Comparison of ENCODE assay signal across 1 cellular context in the genomic region with DNA sequence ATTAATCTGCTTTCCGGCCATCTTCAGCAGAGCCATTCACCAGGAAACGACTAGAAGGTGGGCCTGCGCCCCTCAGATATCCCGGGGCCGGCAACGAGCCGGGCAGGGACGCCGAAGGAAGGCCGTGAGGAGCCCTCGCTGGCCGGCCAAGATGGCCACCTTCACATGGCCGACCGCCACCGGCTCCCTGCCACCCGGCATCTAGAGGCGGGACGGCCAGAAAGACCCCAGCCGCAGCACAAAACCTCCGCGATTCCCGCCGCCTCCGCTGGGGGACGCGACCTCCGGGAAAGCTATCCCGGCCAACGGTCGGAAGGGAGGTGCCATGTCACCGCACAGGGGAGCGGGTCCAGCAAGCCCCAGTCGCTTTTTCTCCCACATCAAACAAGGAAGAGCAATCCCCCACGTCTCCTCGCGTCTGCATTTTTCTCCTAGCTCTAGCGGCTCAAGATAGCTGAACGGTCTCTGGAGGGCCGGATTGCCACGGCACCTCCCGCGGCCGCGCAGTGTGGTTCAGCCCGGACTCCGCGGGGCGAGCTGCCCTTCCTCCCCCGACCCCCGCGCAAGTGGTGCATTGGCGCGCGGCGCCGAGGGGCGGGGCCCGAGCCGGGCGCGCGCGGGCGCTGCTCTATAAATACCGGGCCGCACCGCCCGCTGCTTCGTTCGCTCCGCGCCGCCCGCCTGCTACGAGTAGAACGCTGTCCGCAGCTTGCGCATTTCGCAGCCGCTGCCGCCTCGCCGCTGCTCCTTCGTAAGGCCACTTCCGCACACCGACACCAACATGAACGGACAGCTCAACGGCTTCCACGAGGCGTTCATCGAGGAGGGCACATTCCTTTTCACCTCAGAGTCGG.
A peak's percentile ranks its signal among the peaks of the same experiment; 100 is the strongest.
TF ChIP-seq lines count a peak whose summit lies in the region.

A gene (plus strand): TSS at position 662 of the 854 bp plus-strand sequence. CDS start 120 bp downstream, at position 782.

TF ChIP-seq in HepG2, 621 proteins besides CTCF, POLR2A, EP300 and RAD21 (continued from another document and continues in another):
- TF ChIP-seq, protein P1, sequence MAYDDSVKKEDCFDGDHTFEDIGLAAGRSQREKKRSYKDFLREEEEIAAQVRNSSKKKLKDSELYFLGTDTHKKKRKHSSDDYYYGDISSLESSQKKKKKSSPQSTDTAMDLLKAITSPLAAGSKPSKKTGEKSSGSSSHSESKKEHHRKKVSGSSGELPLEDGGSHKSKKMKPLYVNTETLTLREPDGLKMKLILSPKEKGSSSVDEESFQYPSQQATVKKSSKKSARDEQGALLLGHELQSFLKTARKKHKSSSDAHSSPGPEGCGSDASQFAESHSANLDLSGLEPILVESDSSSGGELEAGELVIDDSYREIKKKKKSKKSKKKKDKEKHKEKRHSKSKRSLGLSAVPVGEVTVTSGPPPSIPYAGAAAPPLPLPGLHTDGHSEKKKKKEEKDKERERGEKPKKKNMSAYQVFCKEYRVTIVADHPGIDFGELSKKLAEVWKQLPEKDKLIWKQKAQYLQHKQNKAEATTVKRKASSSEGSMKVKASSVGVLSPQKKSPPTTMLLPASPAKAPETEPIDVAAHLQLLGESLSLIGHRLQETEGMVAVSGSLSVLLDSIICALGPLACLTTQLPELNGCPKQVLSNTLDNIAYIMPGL (CRISPR knock-in tag; IDR thresholded peaks at IDR 0.05; ENCODE audit: borderline replicate concordance in 1 of 2, low read depth in 1 of 2): peak; percentile 98 to 99
- TF ChIP-seq, protein P2, sequence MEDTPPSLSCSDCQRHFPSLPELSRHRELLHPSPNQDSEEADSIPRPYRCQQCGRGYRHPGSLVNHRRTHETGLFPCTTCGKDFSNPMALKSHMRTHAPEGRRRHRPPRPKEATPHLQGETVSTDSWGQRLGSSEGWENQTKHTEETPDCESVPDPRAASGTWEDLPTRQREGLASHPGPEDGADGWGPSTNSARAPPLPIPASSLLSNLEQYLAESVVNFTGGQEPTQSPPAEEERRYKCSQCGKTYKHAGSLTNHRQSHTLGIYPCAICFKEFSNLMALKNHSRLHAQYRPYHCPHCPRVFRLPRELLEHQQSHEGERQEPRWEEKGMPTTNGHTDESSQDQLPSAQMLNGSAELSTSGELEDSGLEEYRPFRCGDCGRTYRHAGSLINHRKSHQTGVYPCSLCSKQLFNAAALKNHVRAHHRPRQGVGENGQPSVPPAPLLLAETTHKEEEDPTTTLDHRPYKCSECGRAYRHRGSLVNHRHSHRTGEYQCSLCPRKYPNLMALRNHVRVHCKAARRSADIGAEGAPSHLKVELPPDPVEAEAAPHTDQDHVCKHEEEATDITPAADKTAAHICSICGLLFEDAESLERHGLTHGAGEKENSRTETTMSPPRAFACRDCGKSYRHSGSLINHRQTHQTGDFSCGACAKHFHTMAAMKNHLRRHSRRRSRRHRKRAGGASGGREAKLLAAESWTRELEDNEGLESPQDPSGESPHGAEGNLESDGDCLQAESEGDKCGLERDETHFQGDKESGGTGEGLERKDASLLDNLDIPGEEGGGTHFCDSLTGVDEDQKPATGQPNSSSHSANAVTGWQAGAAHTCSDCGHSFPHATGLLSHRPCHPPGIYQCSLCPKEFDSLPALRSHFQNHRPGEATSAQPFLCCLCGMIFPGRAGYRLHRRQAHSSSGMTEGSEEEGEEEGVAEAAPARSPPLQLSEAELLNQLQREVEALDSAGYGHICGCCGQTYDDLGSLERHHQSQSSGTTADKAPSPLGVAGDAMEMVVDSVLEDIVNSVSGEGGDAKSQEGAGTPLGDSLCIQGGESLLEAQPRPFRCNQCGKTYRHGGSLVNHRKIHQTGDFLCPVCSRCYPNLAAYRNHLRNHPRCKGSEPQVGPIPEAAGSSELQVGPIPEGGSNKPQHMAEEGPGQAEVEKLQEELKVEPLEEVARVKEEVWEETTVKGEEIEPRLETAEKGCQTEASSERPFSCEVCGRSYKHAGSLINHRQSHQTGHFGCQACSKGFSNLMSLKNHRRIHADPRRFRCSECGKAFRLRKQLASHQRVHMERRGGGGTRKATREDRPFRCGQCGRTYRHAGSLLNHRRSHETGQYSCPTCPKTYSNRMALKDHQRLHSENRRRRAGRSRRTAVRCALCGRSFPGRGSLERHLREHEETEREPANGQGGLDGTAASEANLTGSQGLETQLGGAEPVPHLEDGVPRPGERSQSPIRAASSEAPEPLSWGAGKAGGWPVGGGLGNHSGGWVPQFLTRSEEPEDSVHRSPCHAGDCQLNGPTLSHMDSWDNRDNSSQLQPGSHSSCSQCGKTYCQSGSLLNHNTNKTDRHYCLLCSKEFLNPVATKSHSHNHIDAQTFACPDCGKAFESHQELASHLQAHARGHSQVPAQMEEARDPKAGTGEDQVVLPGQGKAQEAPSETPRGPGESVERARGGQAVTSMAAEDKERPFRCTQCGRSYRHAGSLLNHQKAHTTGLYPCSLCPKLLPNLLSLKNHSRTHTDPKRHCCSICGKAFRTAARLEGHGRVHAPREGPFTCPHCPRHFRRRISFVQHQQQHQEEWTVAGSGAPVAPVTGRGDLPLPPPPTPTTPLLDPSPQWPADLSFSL (CRISPR knock-in tag; IDR thresholded peaks at IDR 0.05): peak; percentile 35; the same call in 1 of the 2 replicates
- peak; percentile 75 for TF ChIP-seq ZNF468 (CRISPR knock-in tag; IDR thresholded peaks at IDR 0.05)
- no peak; the same call in 1 of the 2 replicates for TF ChIP-seq RELA (CRISPR knock-in tag; IDR thresholded peaks at IDR 0.05)
- TF ChIP-seq, protein P3, sequence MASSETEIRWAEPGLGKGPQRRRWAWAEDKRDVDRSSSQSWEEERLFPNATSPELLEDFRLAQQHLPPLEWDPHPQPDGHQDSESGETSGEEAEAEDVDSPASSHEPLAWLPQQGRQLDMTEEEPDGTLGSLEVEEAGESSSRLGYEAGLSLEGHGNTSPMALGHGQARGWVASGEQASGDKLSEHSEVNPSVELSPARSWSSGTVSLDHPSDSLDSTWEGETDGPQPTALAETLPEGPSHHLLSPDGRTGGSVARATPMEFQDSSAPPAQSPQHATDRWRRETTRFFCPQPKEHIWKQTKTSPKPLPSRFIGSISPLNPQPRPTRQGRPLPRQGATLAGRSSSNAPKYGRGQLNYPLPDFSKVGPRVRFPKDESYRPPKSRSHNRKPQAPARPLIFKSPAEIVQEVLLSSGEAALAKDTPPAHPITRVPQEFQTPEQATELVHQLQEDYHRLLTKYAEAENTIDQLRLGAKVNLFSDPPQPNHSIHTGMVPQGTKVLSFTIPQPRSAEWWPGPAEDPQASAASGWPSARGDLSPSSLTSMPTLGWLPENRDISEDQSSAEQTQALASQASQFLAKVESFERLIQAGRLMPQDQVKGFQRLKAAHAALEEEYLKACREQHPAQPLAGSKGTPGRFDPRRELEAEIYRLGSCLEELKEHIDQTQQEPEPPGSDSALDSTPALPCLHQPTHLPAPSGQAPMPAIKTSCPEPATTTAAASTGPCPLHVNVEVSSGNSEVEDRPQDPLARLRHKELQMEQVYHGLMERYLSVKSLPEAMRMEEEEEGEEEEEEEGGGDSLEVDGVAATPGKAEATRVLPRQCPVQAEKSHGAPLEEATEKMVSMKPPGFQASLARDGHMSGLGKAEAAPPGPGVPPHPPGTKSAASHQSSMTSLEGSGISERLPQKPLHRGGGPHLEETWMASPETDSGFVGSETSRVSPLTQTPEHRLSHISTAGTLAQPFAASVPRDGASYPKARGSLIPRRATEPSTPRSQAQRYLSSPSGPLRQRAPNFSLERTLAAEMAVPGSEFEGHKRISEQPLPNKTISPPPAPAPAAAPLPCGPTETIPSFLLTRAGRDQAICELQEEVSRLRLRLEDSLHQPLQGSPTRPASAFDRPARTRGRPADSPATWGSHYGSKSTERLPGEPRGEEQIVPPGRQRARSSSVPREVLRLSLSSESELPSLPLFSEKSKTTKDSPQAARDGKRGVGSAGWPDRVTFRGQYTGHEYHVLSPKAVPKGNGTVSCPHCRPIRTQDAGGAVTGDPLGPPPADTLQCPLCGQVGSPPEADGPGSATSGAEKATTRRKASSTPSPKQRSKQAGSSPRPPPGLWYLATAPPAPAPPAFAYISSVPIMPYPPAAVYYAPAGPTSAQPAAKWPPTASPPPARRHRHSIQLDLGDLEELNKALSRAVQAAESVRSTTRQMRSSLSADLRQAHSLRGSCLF (CRISPR knock-in tag; IDR thresholded peaks at IDR 0.05; ENCODE audit: borderline replicate concordance): peak; percentile 88; the same call in 1 of the 2 replicates
- peak; percentile 24; the same call in 1 of the 2 replicates for TF ChIP-seq IRX3 (CRISPR knock-in tag; IDR thresholded peaks at IDR 0.05; ENCODE audit: borderline replicate concordance, low read depth)
- TF ChIP-seq, protein P4, sequence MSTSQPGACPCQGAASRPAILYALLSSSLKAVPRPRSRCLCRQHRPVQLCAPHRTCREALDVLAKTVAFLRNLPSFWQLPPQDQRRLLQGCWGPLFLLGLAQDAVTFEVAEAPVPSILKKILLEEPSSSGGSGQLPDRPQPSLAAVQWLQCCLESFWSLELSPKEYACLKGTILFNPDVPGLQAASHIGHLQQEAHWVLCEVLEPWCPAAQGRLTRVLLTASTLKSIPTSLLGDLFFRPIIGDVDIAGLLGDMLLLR (CRISPR knock-in tag; IDR thresholded peaks at IDR 0.05): peak; percentile 67
- TF ChIP-seq, protein P5, sequence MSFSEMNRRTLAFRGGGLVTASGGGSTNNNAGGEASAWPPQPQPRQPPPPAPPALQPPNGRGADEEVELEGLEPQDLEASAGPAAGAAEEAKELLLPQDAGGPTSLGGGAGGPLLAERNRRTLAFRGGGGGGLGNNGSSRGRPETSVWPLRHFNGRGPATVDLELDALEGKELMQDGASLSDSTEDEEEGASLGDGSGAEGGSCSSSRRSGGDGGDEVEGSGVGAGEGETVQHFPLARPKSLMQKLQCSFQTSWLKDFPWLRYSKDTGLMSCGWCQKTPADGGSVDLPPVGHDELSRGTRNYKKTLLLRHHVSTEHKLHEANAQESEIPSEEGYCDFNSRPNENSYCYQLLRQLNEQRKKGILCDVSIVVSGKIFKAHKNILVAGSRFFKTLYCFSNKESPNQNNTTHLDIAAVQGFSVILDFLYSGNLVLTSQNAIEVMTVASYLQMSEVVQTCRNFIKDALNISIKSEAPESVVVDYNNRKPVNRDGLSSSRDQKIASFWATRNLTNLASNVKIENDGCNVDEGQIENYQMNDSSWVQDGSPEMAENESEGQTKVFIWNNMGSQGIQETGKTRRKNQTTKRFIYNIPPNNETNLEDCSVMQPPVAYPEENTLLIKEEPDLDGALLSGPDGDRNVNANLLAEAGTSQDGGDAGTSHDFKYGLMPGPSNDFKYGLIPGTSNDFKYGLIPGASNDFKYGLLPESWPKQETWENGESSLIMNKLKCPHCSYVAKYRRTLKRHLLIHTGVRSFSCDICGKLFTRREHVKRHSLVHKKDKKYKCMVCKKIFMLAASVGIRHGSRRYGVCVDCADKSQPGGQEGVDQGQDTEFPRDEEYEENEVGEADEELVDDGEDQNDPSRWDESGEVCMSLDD (CRISPR knock-in tag; IDR thresholded peaks at IDR 0.05; ENCODE audit: borderline replicate concordance): peak; percentile 57; the same call in 1 of the 2 replicates
- TF ChIP-seq DMAP1 (CRISPR knock-in tag; IDR thresholded peaks at IDR 0.05): peak; percentile 97
- TF ChIP-seq HNRNPLL (IDR thresholded peaks at IDR 0.05; ENCODE audit: low read depth, low read length, poor library complexity, severe bottlenecking): peak; percentile 98
- TF ChIP-seq, protein P6, sequence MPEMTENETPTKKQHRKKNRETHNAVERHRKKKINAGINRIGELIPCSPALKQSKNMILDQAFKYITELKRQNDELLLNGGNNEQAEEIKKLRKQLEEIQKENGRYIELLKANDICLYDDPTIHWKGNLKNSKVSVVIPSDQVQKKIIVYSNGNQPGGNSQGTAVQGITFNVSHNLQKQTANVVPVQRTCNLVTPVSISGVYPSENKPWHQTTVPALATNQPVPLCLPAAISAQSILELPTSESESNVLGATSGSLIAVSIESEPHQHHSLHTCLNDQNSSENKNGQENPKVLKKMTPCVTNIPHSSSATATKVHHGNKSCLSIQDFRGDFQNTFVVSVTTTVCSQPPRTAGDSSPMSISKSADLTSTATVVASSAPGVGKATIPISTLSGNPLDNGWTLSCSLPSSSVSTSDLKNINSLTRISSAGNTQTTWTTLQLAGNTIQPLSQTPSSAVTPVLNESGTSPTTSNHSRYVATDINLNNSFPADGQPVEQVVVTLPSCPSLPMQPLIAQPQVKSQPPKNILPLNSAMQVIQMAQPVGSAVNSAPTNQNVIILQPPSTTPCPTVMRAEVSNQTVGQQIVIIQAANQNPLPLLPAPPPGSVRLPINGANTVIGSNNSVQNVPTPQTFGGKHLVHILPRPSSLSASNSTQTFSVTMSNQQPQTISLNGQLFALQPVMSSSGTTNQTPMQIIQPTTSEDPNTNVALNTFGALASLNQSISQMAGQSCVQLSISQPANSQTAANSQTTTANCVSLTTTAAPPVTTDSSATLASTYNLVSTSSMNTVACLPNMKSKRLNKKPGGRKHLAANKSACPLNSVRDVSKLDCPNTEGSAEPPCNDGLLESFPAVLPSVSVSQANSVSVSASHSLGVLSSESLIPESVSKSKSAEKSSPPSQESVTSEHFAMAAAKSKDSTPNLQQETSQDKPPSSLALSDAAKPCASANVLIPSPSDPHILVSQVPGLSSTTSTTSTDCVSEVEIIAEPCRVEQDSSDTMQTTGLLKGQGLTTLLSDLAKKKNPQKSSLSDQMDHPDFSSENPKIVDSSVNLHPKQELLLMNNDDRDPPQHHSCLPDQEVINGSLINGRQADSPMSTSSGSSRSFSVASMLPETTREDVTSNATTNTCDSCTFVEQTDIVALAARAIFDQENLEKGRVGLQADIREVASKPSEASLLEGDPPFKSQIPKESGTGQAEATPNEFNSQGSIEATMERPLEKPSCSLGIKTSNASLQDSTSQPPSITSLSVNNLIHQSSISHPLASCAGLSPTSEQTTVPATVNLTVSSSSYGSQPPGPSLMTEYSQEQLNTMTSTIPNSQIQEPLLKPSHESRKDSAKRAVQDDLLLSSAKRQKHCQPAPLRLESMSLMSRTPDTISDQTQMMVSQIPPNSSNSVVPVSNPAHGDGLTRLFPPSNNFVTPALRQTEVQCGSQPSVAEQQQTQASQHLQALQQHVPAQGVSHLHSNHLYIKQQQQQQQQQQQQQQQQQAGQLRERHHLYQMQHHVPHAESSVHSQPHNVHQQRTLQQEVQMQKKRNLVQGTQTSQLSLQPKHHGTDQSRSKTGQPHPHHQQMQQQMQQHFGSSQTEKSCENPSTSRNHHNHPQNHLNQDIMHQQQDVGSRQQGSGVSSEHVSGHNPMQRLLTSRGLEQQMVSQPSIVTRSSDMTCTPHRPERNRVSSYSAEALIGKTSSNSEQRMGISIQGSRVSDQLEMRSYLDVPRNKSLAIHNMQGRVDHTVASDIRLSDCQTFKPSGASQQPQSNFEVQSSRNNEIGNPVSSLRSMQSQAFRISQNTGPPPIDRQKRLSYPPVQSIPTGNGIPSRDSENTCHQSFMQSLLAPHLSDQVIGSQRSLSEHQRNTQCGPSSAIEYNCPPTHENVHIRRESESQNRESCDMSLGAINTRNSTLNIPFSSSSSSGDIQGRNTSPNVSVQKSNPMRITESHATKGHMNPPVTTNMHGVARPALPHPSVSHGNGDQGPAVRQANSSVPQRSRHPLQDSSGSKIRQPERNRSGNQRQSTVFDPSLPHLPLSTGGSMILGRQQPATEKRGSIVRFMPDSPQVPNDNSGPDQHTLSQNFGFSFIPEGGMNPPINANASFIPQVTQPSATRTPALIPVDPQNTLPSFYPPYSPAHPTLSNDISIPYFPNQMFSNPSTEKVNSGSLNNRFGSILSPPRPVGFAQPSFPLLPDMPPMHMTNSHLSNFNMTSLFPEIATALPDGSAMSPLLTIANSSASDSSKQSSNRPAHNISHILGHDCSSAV (CRISPR knock-in tag; IDR thresholded peaks at IDR 0.05; ENCODE audit: borderline replicate concordance): 0 out of 2 replicates have a peak, but pooled peaks have one; percentile 20
- TF ChIP-seq RBM22 (optimal IDR thresholded peaks at IDR 0.05; ENCODE audit: low read length): peak; percentile 95
- peak; percentile 6; the same call in 1 of the 2 replicates for TF ChIP-seq SMC3 (IDR thresholded peaks at IDR 0.05; ENCODE audit: low read length)
- no peak for TF ChIP-seq ONECUT2 (CRISPR knock-in tag; IDR thresholded peaks at IDR 0.05)
- peak; percentile 93; the same call in 1 of the 2 replicates for TF ChIP-seq ZFP36L2 (CRISPR knock-in tag; IDR thresholded peaks at IDR 0.05)
- TF ChIP-seq ZNF761 (CRISPR knock-in tag; conservative IDR thresholded peaks at IDR 0.05): no peak; the same call in none of the 2 replicates
